ENCODE assay signal across 3 cellular contexts in the genomic region with DNA sequence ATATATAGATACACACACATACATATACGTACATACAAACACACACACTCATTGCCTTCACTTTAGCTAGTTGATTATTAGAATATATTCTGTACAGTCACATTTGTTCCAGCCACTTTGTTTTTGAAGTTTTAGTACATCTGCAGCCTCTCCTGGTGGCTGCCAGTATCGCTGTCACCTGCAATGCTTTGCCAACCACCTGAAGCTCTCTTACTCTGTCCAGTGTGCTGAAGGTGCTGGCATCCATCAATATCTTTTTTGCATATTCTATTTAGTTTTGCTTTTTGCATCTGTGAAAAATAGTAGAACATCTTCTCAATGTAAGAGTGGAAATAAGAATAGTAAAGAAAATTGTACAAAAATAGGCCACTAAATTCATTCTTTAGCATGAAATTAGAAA.
TF ChIP-seq lines count a peak whose summit lies in the region.

No MANE protein-coding gene starts in this region.

TF ChIP-seq in SK-N-SH, 30 proteins besides CTCF, POLR2A, EP300 and RAD21 (continued from another document):
- TF ChIP-seq REST (IDR thresholded peaks at IDR 0.05; ENCODE audit: low read depth, low read length): peak; percentile 86
TF ChIP-seq in SK-N-SH: peak in this region for 1.

TF ChIP-seq in SK-N-SH treated with all-trans-retinoic acid at 6 μM for 48 hours, 23 proteins besides CTCF, POLR2A, EP300 and RAD21 (continued from another document):
- TF ChIP-seq PPARA (CRISPR knock-in tag; IDR thresholded peaks at IDR 0.05; ENCODE audit: borderline replicate concordance): no peak
- TF ChIP-seq ARNTL (CRISPR knock-in tag; IDR thresholded peaks at IDR 0.05; ENCODE audit: borderline replicate concordance, low read depth): no peak
- no peak for TF ChIP-seq ESRRG (CRISPR knock-in tag; IDR thresholded peaks at IDR 0.05)
- TF ChIP-seq OSR1 (CRISPR knock-in tag; IDR thresholded peaks at IDR 0.05): no peak
- no peak for TF ChIP-seq BACH2 (CRISPR knock-in tag; IDR thresholded peaks at IDR 0.05; ENCODE audit: borderline replicate concordance)
- no peak for TF ChIP-seq CREB5 (CRISPR knock-in tag; IDR thresholded peaks at IDR 0.05; ENCODE audit: low read depth)
- no peak for TF ChIP-seq PATZ1 (CRISPR knock-in tag; IDR thresholded peaks at IDR 0.05; ENCODE audit: borderline replicate concordance)
- no peak for TF ChIP-seq POU6F1 (CRISPR knock-in tag; IDR thresholded peaks at IDR 0.05; ENCODE audit: borderline replicate concordance, low read depth)
- no peak for TF ChIP-seq ZFP30 (CRISPR knock-in tag; IDR thresholded peaks at IDR 0.05)
- TF ChIP-seq ZNF565 (CRISPR knock-in tag; conservative IDR thresholded peaks at IDR 0.05; ENCODE audit: low read depth): no peak
- no peak for TF ChIP-seq ZNF8 (CRISPR knock-in tag; IDR thresholded peaks at IDR 0.05)
- no peak for TF ChIP-seq ZNF70 (CRISPR knock-in tag; IDR thresholded peaks at IDR 0.05)
- TF ChIP-seq CSDC2 (CRISPR knock-in tag; IDR thresholded peaks at IDR 0.05): no peak
- TF ChIP-seq GLIS3 (CRISPR knock-in tag; IDR thresholded peaks at IDR 0.05): no peak
- no peak for TF ChIP-seq TCF4 (CRISPR knock-in tag; IDR thresholded peaks at IDR 0.05; ENCODE audit: borderline replicate concordance)
- TF ChIP-seq, protein P1, sequence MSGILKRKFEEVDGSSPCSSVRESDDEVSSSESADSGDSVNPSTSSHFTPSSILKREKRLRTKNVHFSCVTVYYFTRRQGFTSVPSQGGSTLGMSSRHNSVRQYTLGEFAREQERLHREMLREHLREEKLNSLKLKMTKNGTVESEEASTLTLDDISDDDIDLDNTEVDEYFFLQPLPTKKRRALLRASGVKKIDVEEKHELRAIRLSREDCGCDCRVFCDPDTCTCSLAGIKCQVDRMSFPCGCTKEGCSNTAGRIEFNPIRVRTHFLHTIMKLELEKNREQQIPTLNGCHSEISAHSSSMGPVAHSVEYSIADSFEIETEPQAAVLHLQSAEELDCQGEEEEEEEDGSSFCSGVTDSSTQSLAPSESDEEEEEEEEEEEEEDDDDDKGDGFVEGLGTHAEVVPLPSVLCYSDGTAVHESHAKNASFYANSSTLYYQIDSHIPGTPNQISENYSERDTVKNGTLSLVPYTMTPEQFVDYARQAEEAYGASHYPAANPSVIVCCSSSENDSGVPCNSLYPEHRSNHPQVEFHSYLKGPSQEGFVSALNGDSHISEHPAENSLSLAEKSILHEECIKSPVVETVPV (CRISPR knock-in tag; IDR thresholded peaks at IDR 0.05): no peak
- no peak for TF ChIP-seq ZC3H10 (CRISPR knock-in tag; IDR thresholded peaks at IDR 0.05)
- TF ChIP-seq TOX (CRISPR knock-in tag; IDR thresholded peaks at IDR 0.05; ENCODE audit: borderline replicate concordance): no peak

TF ChIP-seq in GM12878, 131 proteins besides CTCF, POLR2A, EP300 and RAD21:
- TF ChIP-seq, protein P2, sequence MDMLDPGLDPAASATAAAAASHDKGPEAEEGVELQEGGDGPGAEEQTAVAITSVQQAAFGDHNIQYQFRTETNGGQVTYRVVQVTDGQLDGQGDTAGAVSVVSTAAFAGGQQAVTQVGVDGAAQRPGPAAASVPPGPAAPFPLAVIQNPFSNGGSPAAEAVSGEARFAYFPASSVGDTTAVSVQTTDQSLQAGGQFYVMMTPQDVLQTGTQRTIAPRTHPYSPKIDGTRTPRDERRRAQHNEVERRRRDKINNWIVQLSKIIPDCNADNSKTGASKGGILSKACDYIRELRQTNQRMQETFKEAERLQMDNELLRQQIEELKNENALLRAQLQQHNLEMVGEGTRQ (IDR thresholded peaks at IDR 0.05; ENCODE audit: borderline replicate concordance, low read depth, low read length): no peak
- TF ChIP-seq ZNF687 (IDR thresholded peaks at IDR 0.05) (no peak), CREM (IDR thresholded peaks at IDR 0.05; ENCODE audit: low read depth) (no peak), REST (IDR thresholded peaks at IDR 0.05; ENCODE audit: low read depth, low read length) (peak; percentile 57; the same call in 1 of the 2 replicates)
